Comparison of ENCODE assay signal across 21 cellular contexts in the genomic region with DNA sequence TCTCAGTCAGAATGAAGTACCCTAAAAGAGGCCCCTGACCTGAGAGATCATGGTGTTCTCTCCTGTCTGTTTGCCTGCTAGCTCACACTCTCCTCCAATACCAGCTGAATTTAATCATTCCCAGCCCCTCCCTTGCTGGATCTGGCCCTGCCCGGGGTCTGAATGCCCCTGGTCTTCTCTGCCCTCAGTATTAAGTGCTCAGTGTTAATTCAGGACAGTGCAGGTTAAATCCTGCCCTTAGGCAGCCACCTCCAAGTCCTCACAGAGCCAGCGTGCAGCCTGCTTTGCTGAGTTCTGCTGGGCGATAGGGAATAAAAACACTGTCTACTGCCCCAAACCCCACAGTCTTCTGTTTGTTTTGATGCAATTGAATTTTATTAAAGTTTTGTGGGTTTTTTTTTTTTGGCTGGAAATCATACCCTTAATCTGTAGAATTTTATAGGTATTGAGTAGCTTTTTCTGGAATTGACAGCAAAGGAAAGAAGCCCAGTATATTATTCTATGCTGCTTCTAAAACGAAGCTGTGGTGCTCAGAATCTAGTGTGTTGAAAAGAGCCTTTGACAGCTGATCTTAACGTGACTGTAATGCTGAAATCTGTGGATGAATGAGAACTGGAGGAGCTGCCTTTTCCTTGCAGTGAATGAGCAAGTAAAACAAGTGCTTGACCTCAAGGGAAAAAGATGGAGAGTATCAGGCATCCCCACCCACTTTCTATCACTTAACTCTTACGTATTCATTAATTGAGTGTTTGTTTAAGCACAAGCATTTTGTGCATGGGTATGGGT. TPM values are rescaled to one million over a fixed set of nuclear protein-coding genes. Genes with fewer than 3 reads are reported as not detected.
A peak's percentile ranks its signal among the peaks of the same experiment; 100 is the strongest.
DNase-seq lines count a peak whose midpoint lies in the region; ATAC-seq, FAIRE-seq and TF ChIP-seq lines count a peak whose summit lies in the region.
"Had no signal": no experiment of that assay in that cellular context is flagged by ENCODE, and none has a peak within 500 bp of the region (broad histone marks: within the 10 kb centered on the region; RNA-seq: fewer than 3 reads in every experiment).

No MANE protein-coding gene starts in this region.

- H3K56ac ChIP-seq in H1 (replicated peaks; ENCODE audit: insufficient read length, low read depth, low read length): no peak overlapping the region

- no peak overlapping the region for H2BK5ac ChIP-seq in H1 (ENCODE audit: low read depth, low read length)

- H4K20me1 ChIP-seq in H1 (replicated peaks in 1 of 2; ENCODE audit: control insufficient read depth in 1 of 2, insufficient read depth in 2 of 2, low read length in 2 of 2): no peaks in the 10 kb centered on the region

- POLR2A ChIA-PET in H1 (lab: Charles Lee; ENCODE audit: partially characterized antibody): interaction anchor here (1.7 kb wide), 1 partner anchor 9 kb away, joined by 5 read pairs; no protein-coding TSS in a partner anchor

- H2BK15ac ChIP-seq in H1 (ENCODE audit: low read length): no peak overlapping the region; the same call in 1 of the 2 replicates

- H2BK12ac ChIP-seq in H1 (ENCODE audit: low read depth, low read length): no peak overlapping the region

- H3K36me3 ChIP-seq in H1 (ENCODE audit: control insufficient read depth in 2 of 4, insufficient read depth in 4 of 4, low read length in 3 of 4) (no peaks in the 10 kb centered on the region; a peak in 1 of 8 replicates), right lobe of liver (no peaks in the 10 kb centered on the region)
- H3K36me3 ChIP-seq: SJSA1 had no signal

- H3K27me3 ChIP-seq in H1 (replicated peaks in 1 of 4; ENCODE audit: control insufficient read depth in 3 of 4, extremely low read depth in 1 of 4, insufficient read depth in 3 of 4, low read length in 3 of 4) (0 out of 7 replicates have a peak, but pooled peaks cover 0 to under 1% (median 0%) of the 10 kb centered on the region in 4 experiments), right lobe of liver (no peaks in the 10 kb centered on the region), right cardiac atrium (ENCODE audit: control insufficient read depth, insufficient read depth) (no peaks in the 10 kb centered on the region)
- H3K27me3 ChIP-seq: SJSA1 had no signal

- no peaks in the 10 kb centered on the region for H3K79me2 ChIP-seq in H1 (ENCODE audit: control insufficient read depth in 1 of 2, insufficient read depth in 2 of 2, low read length in 2 of 2)

- no peak overlapping the region for H4K8ac ChIP-seq in H1 (ENCODE audit: extremely low read depth, insufficient read depth, low read length)

- CTCF ChIA-PET in activated CD8-positive, alpha-beta memory T cell treated with anti-CD3 and anti-CD28 coated beads, Interleukin-2, amount 10 ng/mL, durations not matched to agents 7 days and 5 days (lab: Charles Lee): interaction anchor here (1.5 kb wide), 1 partner anchor 9 kb away, joined by 3 read pairs; no protein-coding TSS in a partner anchor
- CTCF ChIA-PET in H1 (lab: Charles Lee; ENCODE audit: partially characterized antibody): interaction anchor here (1.1 to 2.2 kb wide), 2 partner anchors 9 to 31 kb away, joined by 3 to 7 read pairs; no protein-coding TSS in a partner anchor

- no peak overlapping the region for H2AFZ ChIP-seq in H1 (ENCODE audit: low read length)
- H2AFZ ChIP-seq: PC-9 had no signal

- H3K4me1 Mint-ChIP-seq in activated CD8-positive, alpha-beta memory T cell treated with anti-CD3 and anti-CD28 coated beads, Interleukin-2, amount 10 ng/mL, durations not matched to agents 7 days and 5 days: no peaks in the 10 kb centered on the region

- TF ChIP-seq RAD21 in H1 (IDR thresholded peaks at IDR 0.05 in 1 of 2, conservative IDR thresholded peaks at IDR 0.05 in 1 of 2; ENCODE audit: low read depth in 2 of 2, low read length in 2 of 2): no peak

- no peak overlapping the region for H4K5ac ChIP-seq in H1 (ENCODE audit: insufficient read length, low read depth, low read length)

- ATAC-seq in activated CD8-positive, alpha-beta memory T cell treated with anti-CD3 and anti-CD28 coated beads, Interleukin-2, amount 10 ng/mL, durations not matched to agents 7 days and 5 days: no peak
- ATAC-seq in right lobe of liver: peak; percentile 18 to 59 (median 25)
- no peak for ATAC-seq in right cardiac atrium

- H3K23ac ChIP-seq in H1 (ENCODE audit: insufficient read length): no peak overlapping the region

- TF ChIP-seq CTCF in H1 (IDR thresholded peaks at IDR 0.05; ENCODE audit: control extremely low read depth in 1 of 3, insufficient read depth in 1 of 3, low read depth in 1 of 3, low read length in 3 of 3) (no peak), right lobe of liver (IDR thresholded peaks at IDR 0.05) (no peak)

- H3K4me3 ChIP-seq in H1 (ENCODE audit: extremely low read depth in 1 of 4, insufficient read depth in 2 of 4, low read depth in 3 of 4, low read length in 4 of 4): no peak overlapping the region
- H3K4me3 ChIP-seq in right lobe of liver: peak overlapping the region in 1 of 3 donors; percentile 14
- H3K4me3 ChIP-seq in right cardiac atrium (ENCODE audit: low read length): no peak overlapping the region
- H3K4me3 ChIP-seq: PC-9, SJSA1 had no signal

- H3K9me3 Mint-ChIP-seq in activated CD8-positive, alpha-beta memory T cell treated with anti-CD3 and anti-CD28 coated beads, Interleukin-2, amount 10 ng/mL, durations not matched to agents 7 days and 5 days (ENCODE audit: low read depth): peaks cover 22% of the 10 kb centered on the region

- peaks cover 27% of the 10 kb centered on the region for H3K27me3 Mint-ChIP-seq in activated CD8-positive, alpha-beta memory T cell treated with anti-CD3 and anti-CD28 coated beads, Interleukin-2, amount 10 ng/mL, durations not matched to agents 7 days and 5 days

- peak; percentile 15 for DNase-seq in activated CD8-positive, alpha-beta memory T cell treated with anti-CD3 and anti-CD28 coated beads for 24 hours
- no peak for DNase-seq in activated CD8-positive, alpha-beta memory T cell treated with anti-CD3 and anti-CD28 coated beads, Interleukin-2, amount 10 ng/mL, durations not matched to agents 7 days and 5 days
- no peak for DNase-seq in H1 (ENCODE audit: low read depth in 1 of 2, low spot score in 2 of 2)
- no peak for DNase-seq in right lobe of liver
- no peak for DNase-seq in kidney tubule cell (ENCODE audit: low spot score)
- DNase-seq in HT-29 (ENCODE audit: low spot score): no peak
- DNase-seq in right cardiac atrium: no peak
- DNase-seq: DMS 273 treated with DMSO at 0.1 percent for 48 hours, EL, HFFc6, NCI-H1048, NCI-H1436 treated with DMSO at 0.1 percent for 48 hours, NCI-H2171 treated with DMSO at 0.1 percent for 48 hours, NCI-H510A treated with DMSO at 0.1 percent for 48 hours, NCI-H82 had no signal

- H3K4ac ChIP-seq in H1 (replicated peaks; ENCODE audit: insufficient read length, low read depth, low read length): no peak overlapping the region

- no peak overlapping the region for H3K27ac Mint-ChIP-seq in activated CD8-positive, alpha-beta memory T cell treated with anti-CD3 and anti-CD28 coated beads, Interleukin-2, amount 10 ng/mL, durations not matched to agents 7 days and 5 days
- H3K27ac Mint-ChIP-seq: HFFc6 had no signal

- FAIRE-seq in H1 (lab: Jason Lieb, UNC): no peak
- FAIRE-seq: A204.1, H54 had no signal

- H4K91ac ChIP-seq in H1 (replicated peaks; ENCODE audit: insufficient read length, low read length): peak overlapping the region; percentile 77

- no peak overlapping the region for H3K9ac ChIP-seq in H1 (replicated peaks in 1 of 4; ENCODE audit: extremely low read depth in 1 of 4, low read depth in 3 of 4, low read length in 3 of 4)

- H2AK5ac ChIP-seq in H1 (ENCODE audit: low read depth, low read length): no peak overlapping the region; the same call in 1 of the 2 replicates

- no peak for TF ChIP-seq EP300 in H1 (IDR thresholded peaks at IDR 0.05; ENCODE audit: borderline replicate concordance in 1 of 2, low read depth in 2 of 2, low read length in 2 of 2)

- 70% methylated on average over 6 of the region's 6 CpGs; no CpG with 5 or more reads in 1 of the 2 experiments for WGBS in H1 (ENCODE audit: extremely low coverage in 1 of 2, insufficient coverage in 1 of 2, insufficient read length in 1 of 2, insufficient replicate concordance in 2 of 2, low coverage in 1 of 2, low lambda C conversion rate in 2 of 2, missing lambda C conversion rate in 1 of 2), 2 experiments
- WGBS in right lobe of liver (ENCODE audit: insufficient coverage, low coverage, low lambda C conversion rate, missing lambda C conversion rate): 18% methylated on average over 5 of the region's 6 CpGs
- WGBS in right cardiac atrium: 41% methylated on average over 6 of the region's 6 CpGs

- H3K23me2 ChIP-seq in H1 (ENCODE audit: low read depth, low read length): no peaks in the 10 kb centered on the region

- peaks cover 15% of the 10 kb centered on the region for H3K36me3 Mint-ChIP-seq in activated CD8-positive, alpha-beta memory T cell treated with anti-CD3 and anti-CD28 coated beads, Interleukin-2, amount 10 ng/mL, durations not matched to agents 7 days and 5 days

- TF ChIP-seq POLR2A in H1 (IDR thresholded peaks at IDR 0.05; ENCODE audit: control extremely low read depth in 1 of 2, low read depth in 2 of 2, low read length in 2 of 2): no peak
- TF ChIP-seq POLR2A in right lobe of liver (IDR thresholded peaks at IDR 0.05): no peak

- H3K27ac ChIP-seq in H1 (ENCODE audit: low read depth, low read length) (no peak overlapping the region), right lobe of liver (peak overlapping the region in 2 of 3 donors; percentile 20 to 39), temporal lobe (ENCODE audit: low read depth, low read length) (peak overlapping the region; percentile 82), right cardiac atrium (ENCODE audit: low read length) (no peak overlapping the region)
- H3K27ac ChIP-seq: C4-2B, PC-9, SJSA1 had no signal

- H3K79me1 ChIP-seq in H1 (ENCODE audit: low read depth, low read length): no peaks in the 10 kb centered on the region

- peak overlapping the region; percentile 86; the same call in 1 of the 2 replicates for H2BK20ac ChIP-seq in H1 (ENCODE audit: low read length)

- peak overlapping the region; percentile 39; the same call in 1 of the 2 replicates for H3K18ac ChIP-seq in H1 (ENCODE audit: extremely low read depth, low read length)

- intact Hi-C loops in right lobe of liver (cut with DNase I): no loop called here
- intact Hi-C loops in right cardiac atrium (cut with DNase I): no loop called here

- H3K4me1 ChIP-seq in H1 (replicated peaks in 1 of 4; ENCODE audit: control insufficient read depth in 3 of 4, insufficient read depth in 4 of 4, low read length in 3 of 4): peaks cover 3 to 10% (median 7%) of the 10 kb centered on the region in 4 experiments
- peaks cover 0 to 68% (median 17%) of the 10 kb centered on the region in 4 donors for H3K4me1 ChIP-seq in right lobe of liver
- no peaks in the 10 kb centered on the region for H3K4me1 ChIP-seq in right cardiac atrium (ENCODE audit: control insufficient read depth, insufficient read depth, low read length)
- H3K4me1 ChIP-seq: SJSA1 had no signal

- H2BK120ac ChIP-seq in H1 (replicated peaks; ENCODE audit: low read depth, low read length): peak overlapping the region; percentile 6

- H3K9me3 ChIP-seq in H1 (ENCODE audit: insufficient read depth in 2 of 2, low read depth in 1 of 2, low read length in 1 of 2) (peaks cover 30 to 40% of the 10 kb centered on the region in 2 experiments), right lobe of liver (no peaks in the 10 kb centered on the region), right cardiac atrium (ENCODE audit: control insufficient read depth, low read length) (no peaks in the 10 kb centered on the region)
- H3K9me3 ChIP-seq: SJSA1 had no signal

- H3K4me3 Mint-ChIP-seq in activated CD8-positive, alpha-beta memory T cell treated with anti-CD3 and anti-CD28 coated beads, Interleukin-2, amount 10 ng/mL, durations not matched to agents 7 days and 5 days: no peak overlapping the region
- H3K4me3 Mint-ChIP-seq: HFFc6 had no signal

- no peak overlapping the region for H3K14ac ChIP-seq in H1 (ENCODE audit: insufficient read length)

- 0 out of 4 replicates have a peak overlapping the region, but pooled peaks of 1 of the 2 experiments have one; percentile 15 for H3K4me2 ChIP-seq in H1 (ENCODE audit: insufficient read depth in 1 of 2, low read depth in 2 of 2, low read length in 2 of 2)
- H3K4me2 ChIP-seq: PC-9 had no signal

RNA-seq across cellular contexts. Expression of gene BDH1, which starts 12.3 kb away (rescaled TPM):
- total RNA-seq in activated CD8-positive, alpha-beta memory T cell treated with anti-CD3 and anti-CD28 coated beads, Interleukin-2, amount 10 ng/mL, durations not matched to agents 7 days and 5 days: 10 to 100 TPM; 75.8 to 80.9 TPM
- 24.0 and 27.2 TPM in 2 replicates for total RNA-seq in H1 (2021; fragmentation: NEBNext Ultra II Directional; extraction: Animal tissue kit (Norgen Biotek cat#: 25700))
- polyA plus RNA-seq in H1 (2011; rRNA removed) (27.7 and 28.1 TPM in 2 replicates), right cardiac atrium (19.8 TPM)
- polyA plus RNA-seq in H1 (2011; cell fraction: cytosol; rRNA removed): 35.9 TPM
- polyA plus RNA-seq in H1 (2011; cell fraction: nucleus; rRNA removed): 45.8 TPM
- 21.0 to 34.8 TPM (median 31.0 TPM) in 4 replicates for polyA plus RNA-seq in H1 (2012, experiment 1 of 2)
- polyA plus RNA-seq in H1 (2012, experiment 2 of 2): 18.8 TPM
- polyA plus RNA-seq in H1 (2013, experiment 1 of 2): 16.2 TPM
- 14.6 TPM for polyA plus RNA-seq in H1 (2013, experiment 2 of 2)
- polyA minus RNA-seq in H1 (2011; rRNA and poly(A)+ RNA removed): 28.8 and 37.6 TPM in 2 replicates
- 12.6 TPM for polyA minus RNA-seq in H1 (2011; cell fraction: cytosol; rRNA and poly(A)+ RNA removed)
- polyA minus RNA-seq in H1 (2011; cell fraction: nucleus; rRNA and poly(A)+ RNA removed): 26.3 TPM
- total RNA-seq in right lobe of liver (100 to 1,000 TPM in 5 of 6 experiments, 10 to 100 TPM in 1; 65.5 to 366 (median 233) TPM), temporal lobe (10.3 TPM), right cardiac atrium (10 to 100 TPM; 13.2 to 30.5 (median 25.9) TPM)
- 51.5 and 71.2 TPM in 2 replicates for total RNA-seq in HT-29 (2014; rRNA removed; shearing (Covaris generic))

Comparison
In these comparisons a context has a peak if more than half of its experiments do, and no peak if none do; other contexts are left out.
1. ATAC-seq: peak in right lobe of liver (4 of 4); none in activated CD8-positive, alpha-beta memory T cell treated with anti-CD3 and anti-CD28 coated beads, Interleukin-2, amount 10 ng/mL, durations not matched to agents 7 days and 5 days (single experiment) and right cardiac atrium (0 of 2).
2. H3K27ac ChIP-seq: peak in right lobe of liver (2 of 3) and temporal lobe (single experiment); none in H1 (single experiment) and right cardiac atrium (single experiment).